22 cellular contexts compared by ENCODE assay signal in the genomic region with DNA sequence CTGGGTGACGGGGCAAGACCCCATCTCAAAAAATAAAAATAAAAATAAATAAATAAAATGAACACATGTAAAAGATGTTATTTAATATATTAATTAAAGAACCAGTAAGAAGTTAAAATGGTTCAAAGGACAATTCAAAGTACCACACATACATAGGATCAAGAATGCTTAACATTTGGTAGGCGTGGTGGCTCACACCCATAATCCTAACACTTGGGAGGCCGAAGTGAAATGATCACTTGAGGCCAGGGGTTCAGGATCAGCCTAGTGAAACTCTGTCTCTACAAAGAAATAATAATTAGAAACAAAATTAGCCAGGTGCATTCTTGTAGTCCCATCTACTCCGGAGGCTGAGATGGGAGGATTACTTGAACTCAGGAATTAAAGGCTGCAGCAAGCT. TPM values are rescaled to one million over a fixed set of nuclear protein-coding genes. Genes with fewer than 3 reads are reported as not detected.
A peak's percentile ranks its signal among the peaks of the same experiment; 100 is the strongest.
DNase-seq lines count a peak whose midpoint lies in the region; ATAC-seq, FAIRE-seq and TF ChIP-seq lines count a peak whose summit lies in the region.
"Had no signal": no experiment of that assay in that cellular context is flagged by ENCODE, and none has a peak within 500 bp of the region (broad histone marks: within the 10 kb centered on the region; RNA-seq: fewer than 3 reads in every experiment).

No MANE protein-coding gene starts in this region.

- WGBS in HepG2 (ENCODE audit: low lambda C conversion rate) = 98% methylated on average over 4 of the region's 4 CpGs
- 98% methylated on average over 4 of the region's 4 CpGs for WGBS in right lobe of liver (ENCODE audit: insufficient coverage, low coverage, low lambda C conversion rate, missing lambda C conversion rate)

- H3K9me3 ChIP-seq in HepG2 (ENCODE audit: low read length) = no peaks in the 10 kb centered on the region
- H3K9me3 ChIP-seq in right lobe of liver = no peaks in the 10 kb centered on the region
- H3K9me3 ChIP-seq in colonic mucosa = no peaks in the 10 kb centered on the region
- H3K9me3 ChIP-seq: A549 had no signal

- H3K36me3 ChIP-seq in HepG2 (replicated peaks in 1 of 2; ENCODE audit: control insufficient read depth in 1 of 2, insufficient read depth in 2 of 2, low read length in 2 of 2) (no peaks in the 10 kb centered on the region), right lobe of liver (no peaks in the 10 kb centered on the region), colonic mucosa (no peaks in the 10 kb centered on the region)

- H3K9ac ChIP-seq in HepG2 (ENCODE audit: insufficient read depth, low read depth, low read length) (no peak overlapping the region), colonic mucosa (ENCODE audit: low read depth in 2 of 2, low read length in 2 of 2) (no peak overlapping the region)
- H3K9ac ChIP-seq: BLaER1 treated with 17β-estradiol and CSF1 and Interleukin-3, amounts not matched to agents 10 nM and 100 nM had no signal

- H3K27me3 ChIP-seq in HepG2 (ENCODE audit: control insufficient read depth in 1 of 2, insufficient read depth in 2 of 2, low read length in 2 of 2) (no peaks in the 10 kb centered on the region), right lobe of liver (no peaks in the 10 kb centered on the region), colonic mucosa (no peaks in the 10 kb centered on the region)
- H3K27me3 ChIP-seq: BLaER1 treated with 17β-estradiol and CSF1 and Interleukin-3, amounts not matched to agents 10 nM and 100 nM had no signal

- H3K27ac ChIP-seq in HepG2 (ENCODE audit: extremely low read length, insufficient read depth, low read length) (peak overlapping the region; percentile 63), right lobe of liver (no peak overlapping the region), colonic mucosa (no peak overlapping the region)
- H3K27ac ChIP-seq: 22Rv1; A549; BLaER1 treated with 17β-estradiol and CSF1 and Interleukin-3, amounts not matched to agents 10 nM and 100 nM; C4-2B had no signal

- H3K4me3 ChIP-seq in HepG2 (replicated peaks in 1 of 3; ENCODE audit: insufficient read depth in 1 of 3, low read depth in 2 of 3, low read length in 3 of 3) (no peak overlapping the region), right lobe of liver (no peak overlapping the region), colonic mucosa (no peak overlapping the region)
- H3K4me3 ChIP-seq: A549; BLaER1 treated with 17β-estradiol and CSF1 and Interleukin-3, amounts not matched to agents 10 nM and 100 nM; GM12878 had no signal

- TF ChIP-seq EP300 in HepG2 (IDR thresholded peaks at IDR 0.05; ENCODE audit: low read depth in 2 of 2, low read length in 2 of 2) (no peak), HepG2 (CRISPR knock-in tag; IDR thresholded peaks at IDR 0.05; ENCODE audit: borderline replicate concordance) (no peak)

- in situ Hi-C loops in HepG2 (cut with HindIII; ENCODE audit: extremely low pct_ligation_motif_present, low pct_unique_long_range_greater_than_20kb) = no loop called here

- no peak for FAIRE-seq in HepG2 (lab: Jason Lieb, UNC)
- FAIRE-seq: A549, GM12878, GM12892, GM18507 had no signal

- no peak for TF ChIP-seq POLR2A in HepG2 (IDR thresholded peaks at IDR 0.05; ENCODE audit: insufficient read depth in 1 of 2, low read depth in 2 of 2, low read length in 2 of 2)
- TF ChIP-seq POLR2A in right lobe of liver (IDR thresholded peaks at IDR 0.05) = no peak

- CTCF ChIA-PET in HepG2 (lab: Yijun Ruan, JAX; ENCODE audit: low intra/inter-chr PET ratio, low total read pairs) = no interaction called here

- POLR2A ChIA-PET in HepG2 (lab: Yijun Ruan, JAX) = interaction anchor here (0.7 to 2.3 kb wide), 2 partner anchors 17 to 54 kb away, joined by 3 to 30 read pairs; partner anchors contain the start of gene SPATS2

- TF ChIP-seq CTCF in HepG2 (CRISPR knock-in tag; IDR thresholded peaks at IDR 0.05) = no peak
- TF ChIP-seq CTCF in right lobe of liver (IDR thresholded peaks at IDR 0.05) = no peak
- TF ChIP-seq CTCF in colonic mucosa (IDR thresholded peaks at IDR 0.05) = no peak

- no peak overlapping the region for H3K4me2 ChIP-seq in HepG2 (ENCODE audit: low read depth, low read length)
- H3K4me2 ChIP-seq: A549; BLaER1 treated with 17β-estradiol and CSF1 and Interleukin-3, amounts not matched to agents 10 nM and 100 nM had no signal

- no peak for ATAC-seq in HepG2
- no peak for ATAC-seq in right lobe of liver
- ATAC-seq in left colon = peak; percentile 57
- no peak for ATAC-seq in HG02588 (IDR thresholded peaks at IDR 0.05; ENCODE audit: unreplicated experiment)
- ATAC-seq: A549; CD8-positive, alpha-beta T cell; GM12878 had no signal

- TF ChIP-seq RAD21 in HepG2 (CRISPR knock-in tag; IDR thresholded peaks at IDR 0.05) = no peak

- DNase-seq in HepG2 (ENCODE audit: low spot score) (no peak), right lobe of liver (no peak), left colon (no peak), colonic mucosa (no peak)
- DNase-seq: AML-193; CD4-positive, alpha-beta T cell; CD8-positive, alpha-beta T cell; DMS 273 treated with DMSO at 0.1 percent for 48 hours; DMS153; DMS53; DMS79; DND-41; EL; GDM1 had no signal

- no peak overlapping the region for H2AFZ ChIP-seq in HepG2 (ENCODE audit: low read length)

- H3K79me2 ChIP-seq in HepG2 (ENCODE audit: insufficient read depth, low read length) = peaks cover 10% of the 10 kb centered on the region

- H3K4me1 ChIP-seq in HepG2 (ENCODE audit: insufficient read depth, low read length) (peaks cover 83% of the 10 kb centered on the region), right lobe of liver (no peaks in the 10 kb centered on the region), colonic mucosa (no peaks in the 10 kb centered on the region)

- BruUV-seq in HepG2 (replicated peaks; lab: Mats Ljungman, UMichigan) = no TSS peak

- intact Hi-C loops in HepG2 (cut with micrococcal nuclease; ENCODE audit: unreplicated experiment) (loop anchor here (10.0 kb wide), 1 partner anchor 56 kb away; the partner anchor contains the start of gene SPATS2), right lobe of liver (cut with DNase I) (no loop called here), left colon (cut with DNase I, micrococcal nuclease) (no loop called here), colonic mucosa (cut with DNase I) (no loop called here)

- H4K20me1 ChIP-seq in HepG2 (ENCODE audit: insufficient read depth, low read length) = no peaks in the 10 kb centered on the region

TF ChIP-seq in HepG2, 621 proteins besides CTCF, POLR2A, EP300 and RAD21 (continues in another document):
- TF ChIP-seq, protein P1, sequence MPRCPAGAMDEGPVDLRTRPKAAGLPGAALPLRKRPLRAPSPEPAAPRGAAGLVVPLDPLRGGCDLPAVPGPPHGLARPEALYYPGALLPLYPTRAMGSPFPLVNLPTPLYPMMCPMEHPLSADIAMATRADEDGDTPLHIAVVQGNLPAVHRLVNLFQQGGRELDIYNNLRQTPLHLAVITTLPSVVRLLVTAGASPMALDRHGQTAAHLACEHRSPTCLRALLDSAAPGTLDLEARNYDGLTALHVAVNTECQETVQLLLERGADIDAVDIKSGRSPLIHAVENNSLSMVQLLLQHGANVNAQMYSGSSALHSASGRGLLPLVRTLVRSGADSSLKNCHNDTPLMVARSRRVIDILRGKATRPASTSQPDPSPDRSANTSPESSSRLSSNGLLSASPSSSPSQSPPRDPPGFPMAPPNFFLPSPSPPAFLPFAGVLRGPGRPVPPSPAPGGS (CRISPR knock-in tag; IDR thresholded peaks at IDR 0.05) = no peak
- no peak for TF ChIP-seq AGO1 (IDR thresholded peaks at IDR 0.05; ENCODE audit: low read depth, low read length, poor library complexity, severe bottlenecking)

RNA-seq across cellular contexts. Expression of gene SPATS2, which starts 53.3 kb away (rescaled TPM):
- total RNA-seq in HepG2 (2016; rRNA removed; fragmentation: Illumina TruSeq; extraction: Trizol) (19.3 and 27.2 TPM in 2 replicates), right lobe of liver (1 to 10 TPM; 3.2 to 6.1 (median 4.4) TPM), left colon (10 to 100 TPM; 15.5 to 18.9 TPM), colonic mucosa (10 to 100 TPM; 17.2 to 21.9 TPM)
- total RNA-seq in HepG2 (2016; cell fraction: cytosol; rRNA removed; fragmentation: Illumina TruSeq; extraction: Trizol; ENCODE audit: low read depth) = 20.9 and 21.2 TPM in 2 replicates
- 19.2 and 23.0 TPM in 2 replicates for total RNA-seq in HepG2 (2016; cell fraction: insoluble cytoplasmic fraction; rRNA removed; fragmentation: Illumina TruSeq; extraction: Trizol)
- 22.6 and 23.1 TPM in 2 replicates for total RNA-seq in HepG2 (2016; cell fraction: membrane; rRNA removed; fragmentation: Illumina TruSeq; extraction: Trizol)
- total RNA-seq in HepG2 (2016; cell fraction: nucleus; rRNA removed; fragmentation: Illumina TruSeq; extraction: Trizol) = 16.9 and 19.5 TPM in 2 replicates
- polyA plus RNA-seq in HepG2 (2011; rRNA removed) = 24.9 and 28.1 TPM in 2 replicates
- polyA plus RNA-seq in HepG2 (2011; cell fraction: cytosol; rRNA removed) = 16.7 and 21.9 TPM in 2 replicates
- 15.8 and 19.7 TPM in 2 replicates for polyA plus RNA-seq in HepG2 (2011; cell fraction: nucleus; rRNA removed)
- polyA plus RNA-seq in HepG2 (2012) = 13.4 and 17.4 TPM in 2 replicates
- 5.2 and 7.9 TPM in 2 replicates for polyA plus RNA-seq in HepG2 (2016; cell fraction: cytosol; fragmentation: Illumina TruSeq; extraction: Trizol; ENCODE audit: low read depth)
- polyA plus RNA-seq in HepG2 (2016; cell fraction: insoluble cytoplasmic fraction; fragmentation: Illumina TruSeq; extraction: Trizol; ENCODE audit: low read depth) = 30.6 and 32.3 TPM in 2 replicates
- 16.0 and 17.8 TPM in 2 replicates for polyA plus RNA-seq in HepG2 (2016; cell fraction: membrane; fragmentation: Illumina TruSeq; extraction: Trizol; ENCODE audit: low read depth)
- polyA plus RNA-seq in HepG2 (2016; cell fraction: nucleus; fragmentation: Illumina TruSeq; extraction: Trizol; ENCODE audit: insufficient read depth, low read depth) = 32.3 and 37.2 TPM in 2 replicates
- 36.5 and 107 TPM in 2 replicates for polyA minus RNA-seq in HepG2 (2011; rRNA and poly(A)+ RNA removed; ENCODE audit: low replicate concordance)
- 22.7 and 27.1 TPM in 2 replicates for polyA minus RNA-seq in HepG2 (2011; cell fraction: cytosol; rRNA and poly(A)+ RNA removed)
- polyA minus RNA-seq in HepG2 (2011; cell fraction: nucleus; rRNA and poly(A)+ RNA removed) = 41.5 and 48.9 TPM in 2 replicates
